In genomic region chr21:46189213-46189958, GRCh38 we compare ENCODE assay signal across 9 cellular contexts. TPM values are rescaled to one million over a fixed set of nuclear protein-coding genes. Genes with fewer than 3 reads are reported as not detected.
DNase-seq lines count a peak whose midpoint lies in the region; ATAC-seq, FAIRE-seq and TF ChIP-seq lines count a peak whose summit lies in the region.
"Had no signal": no experiment of that assay in that cellular context is flagged by ENCODE, and none has a peak within 500 bp of the region (broad histone marks: within the 10 kb centered on the region; RNA-seq: fewer than 3 reads in every experiment).

No MANE protein-coding gene starts in this region.

- FAIRE-seq in D721Med (lab: Jason Lieb, UNC), result no peak

- POLR2A ChIA-PET in activated CD4-positive, alpha-beta T cell treated with anti-CD3 and anti-CD28 coated beads for 36 hours (lab: Charles Lee), result no interaction called here

- H3K9me3 Mint-ChIP-seq in T-helper 2 cell treated with Interferon-gamma antibody and Interleukin-4, amounts not matched to agents 5 μg/mL and 100 μg/mL, for 36 hours, result no peaks in the 10 kb centered on the region
- no peaks in the 10 kb centered on the region for H3K9me3 Mint-ChIP-seq in activated CD4-positive, alpha-beta T cell treated with anti-CD3 and anti-CD28 coated beads for 36 hours (ENCODE audit: low read depth)

- peaks cover 18% of the 10 kb centered on the region for H3K4me1 ChIP-seq in RWPE2 (ENCODE audit: insufficient read depth, poor library complexity, severe bottlenecking)

- intact Hi-C loops in activated CD4-positive, alpha-beta T cell treated with anti-CD3 and anti-CD28 coated beads for 36 hours (cut with DNase I, micrococcal nuclease), result loop anchor here in 1 of 2 experiments (2.0 kb wide), 1 partner anchor 37 kb away; no protein-coding TSS in a partner anchor

- DNase-seq in COLO668 (lab: John Stamatoyannopoulos, UW; ENCODE audit: unreplicated experiment), result peak; percentile 25
- peak; percentile 54 for DNase-seq in RWPE2 (ENCODE audit: low spot score)
- DNase-seq in fibroblast of the aortic adventitia (ENCODE audit: low read depth), result peak; percentile 13
- DNase-seq in omental fat pad (ENCODE audit: low spot score), result peak; percentile 5
- DNase-seq in T-helper 2 cell treated with Interferon-gamma antibody and Interleukin-4, amounts not matched to agents 5 μg/mL and 100 μg/mL, for 36 hours (ENCODE audit: low spot score), result no peak
- DNase-seq in D721Med (ENCODE audit: insufficient read length, low spot score), result no peak
- DNase-seq in activated CD4-positive, alpha-beta T cell treated with anti-CD3 and anti-CD28 coated beads for 36 hours, result no peak
- DNase-seq in activated gamma-delta T cell (lab: John Stamatoyannopoulos, UW), result no peak
- DNase-seq: activated CD4-positive, alpha-beta memory T cell treated with anti-CD3 and anti-CD28 coated beads, Interleukin-2, amount 10 ng/mL, durations not matched to agents 7 days and 5 days had no signal

- no peak for TF ChIP-seq CTCF in RWPE2 (IDR thresholded peaks at IDR 0.05; ENCODE audit: poor library complexity, severe bottlenecking)
- no peak for TF ChIP-seq CTCF in fibroblast of the aortic adventitia (IDR thresholded peaks at IDR 0.05; ENCODE audit: insufficient read depth, low read length)
- no peak for TF ChIP-seq CTCF in omental fat pad (IDR thresholded peaks at IDR 0.05)
- TF ChIP-seq CTCF in D721Med (IDR thresholded peaks at IDR 0.05; ENCODE audit: insufficient read depth, missing control alignments), result no peak

- no peak overlapping the region for H3K4me3 Mint-ChIP-seq in T-helper 2 cell treated with Interferon-gamma antibody and Interleukin-4, amounts not matched to agents 5 μg/mL and 100 μg/mL, for 36 hours
- no peak overlapping the region for H3K4me3 Mint-ChIP-seq in activated CD4-positive, alpha-beta T cell treated with anti-CD3 and anti-CD28 coated beads for 36 hours
- H3K4me3 Mint-ChIP-seq: activated CD4-positive, alpha-beta memory T cell treated with anti-CD3 and anti-CD28 coated beads, Interleukin-2, amount 10 ng/mL, durations not matched to agents 7 days and 5 days had no signal

- peaks cover 6% of the 10 kb centered on the region for H3K4me1 Mint-ChIP-seq in T-helper 2 cell treated with Interferon-gamma antibody and Interleukin-4, amounts not matched to agents 5 μg/mL and 100 μg/mL, for 36 hours (ENCODE audit: low read depth)
- peaks cover 4% of the 10 kb centered on the region for H3K4me1 Mint-ChIP-seq in activated CD4-positive, alpha-beta T cell treated with anti-CD3 and anti-CD28 coated beads for 36 hours

- H3K9me3 ChIP-seq in RWPE2 (ENCODE audit: severe bottlenecking), result no peaks in the 10 kb centered on the region

- ATAC-seq in RWPE2 (ENCODE audit: low read depth) (no peak; the same call in 2 of the 3 replicates), omental fat pad (ENCODE audit: low FRiP score) (no peak)
- ATAC-seq in activated CD4-positive, alpha-beta T cell treated with anti-CD3 and anti-CD28 coated beads for 36 hours, result no peak

- no peaks in the 10 kb centered on the region for H3K27me3 Mint-ChIP-seq in T-helper 2 cell treated with Interferon-gamma antibody and Interleukin-4, amounts not matched to agents 5 μg/mL and 100 μg/mL, for 36 hours (ENCODE audit: low read depth)
- H3K27me3 Mint-ChIP-seq in activated CD4-positive, alpha-beta T cell treated with anti-CD3 and anti-CD28 coated beads for 36 hours, result no peaks in the 10 kb centered on the region

- H3K27ac Mint-ChIP-seq in T-helper 2 cell treated with Interferon-gamma antibody and Interleukin-4, amounts not matched to agents 5 μg/mL and 100 μg/mL, for 36 hours, result no peak overlapping the region
- H3K27ac Mint-ChIP-seq in activated CD4-positive, alpha-beta T cell treated with anti-CD3 and anti-CD28 coated beads for 36 hours, result no peak overlapping the region
- H3K27ac Mint-ChIP-seq: activated CD4-positive, alpha-beta memory T cell treated with anti-CD3 and anti-CD28 coated beads, Interleukin-2, amount 10 ng/mL, durations not matched to agents 7 days and 5 days had no signal

- H3K4me3 ChIP-seq in RWPE2 (ENCODE audit: severe bottlenecking) (no peak overlapping the region), fibroblast of the aortic adventitia (ENCODE audit: low read depth, low read length) (no peak overlapping the region)

- peak overlapping the region; percentile 38 for H3K27ac ChIP-seq in RWPE2 (ENCODE audit: poor library complexity, severe bottlenecking)

- H3K36me3 ChIP-seq in RWPE2 (ENCODE audit: low read depth), result peaks cover 41% of the 10 kb centered on the region

- H3K36me3 Mint-ChIP-seq in T-helper 2 cell treated with Interferon-gamma antibody and Interleukin-4, amounts not matched to agents 5 μg/mL and 100 μg/mL, for 36 hours (ENCODE audit: low read depth), result peaks cover 11% of the 10 kb centered on the region
- H3K36me3 Mint-ChIP-seq in activated CD4-positive, alpha-beta T cell treated with anti-CD3 and anti-CD28 coated beads for 36 hours (ENCODE audit: low read depth), result peaks cover 5% of the 10 kb centered on the region

- H3K27me3 ChIP-seq in RWPE2 (ENCODE audit: insufficient read depth, poor library complexity, severe bottlenecking), result no peaks in the 10 kb centered on the region

- CTCF ChIA-PET in activated CD4-positive, alpha-beta T cell treated with anti-CD3 and anti-CD28 coated beads for 36 hours (lab: Charles Lee), result no interaction called here

RNA-seq across cellular contexts. Expression of gene SPATC1L, which starts 5.1 kb away (rescaled TPM):
- total RNA-seq in fibroblast of the aortic adventitia (ENCODE audit: low replicate concordance), result 6.1 and 9.4 TPM in 2 replicates
- total RNA-seq in omental fat pad, result 1 to 10 TPM in 3 of 4 donors, under 1 TPM in 1; 0.96 to 8.0 (median 2.8) TPM
- 10 to 100 TPM in 1 of 2 experiments, 1 to 10 TPM in 1; 8.1 to 13.0 TPM for total RNA-seq in activated CD4-positive, alpha-beta T cell treated with anti-CD3 and anti-CD28 coated beads for 36 hours

RNA-seq across cellular contexts. Expression of gene FTCD, which starts 34.0 kb away (rescaled TPM):
- total RNA-seq in fibroblast of the aortic adventitia (ENCODE audit: low replicate concordance) (0.25 and 0.27 TPM in 2 replicates), omental fat pad (not detected)
- under 1 TPM; 0.16 to 0.23 TPM for total RNA-seq in activated CD4-positive, alpha-beta T cell treated with anti-CD3 and anti-CD28 coated beads for 36 hours

RNA-seq across cellular contexts. Expression of gene LSS, which starts 39.2 kb away (rescaled TPM):
- total RNA-seq in fibroblast of the aortic adventitia (ENCODE audit: low replicate concordance), result 67.2 and 124 TPM in 2 replicates
- total RNA-seq in omental fat pad, result 100 to 1,000 TPM in 2 of 4 donors, 10 to 100 TPM in 2; 94.8 to 122 (median 108) TPM
- 10 to 100 TPM; 14.1 to 21.3 TPM for total RNA-seq in activated CD4-positive, alpha-beta T cell treated with anti-CD3 and anti-CD28 coated beads for 36 hours

Comparison
In these comparisons a context has a peak if more than half of its experiments do, and no peak if none do; other contexts are left out.
1. DNase-seq: peak in COLO668 (single experiment), RWPE2 (single experiment), fibroblast of the aortic adventitia (single experiment) and omental fat pad (single experiment); none in T-helper 2 cell treated with Interferon-gamma antibody and Interleukin-4, amounts not matched to agents 5 μg/mL and 100 μg/mL, for 36 hours (single experiment), D721Med (single experiment), activated CD4-positive, alpha-beta T cell treated with anti-CD3 and anti-CD28 coated beads for 36 hours (single experiment) and activated gamma-delta T cell (single experiment).